39 cellular contexts compared by ENCODE assay signal in the genomic region with DNA sequence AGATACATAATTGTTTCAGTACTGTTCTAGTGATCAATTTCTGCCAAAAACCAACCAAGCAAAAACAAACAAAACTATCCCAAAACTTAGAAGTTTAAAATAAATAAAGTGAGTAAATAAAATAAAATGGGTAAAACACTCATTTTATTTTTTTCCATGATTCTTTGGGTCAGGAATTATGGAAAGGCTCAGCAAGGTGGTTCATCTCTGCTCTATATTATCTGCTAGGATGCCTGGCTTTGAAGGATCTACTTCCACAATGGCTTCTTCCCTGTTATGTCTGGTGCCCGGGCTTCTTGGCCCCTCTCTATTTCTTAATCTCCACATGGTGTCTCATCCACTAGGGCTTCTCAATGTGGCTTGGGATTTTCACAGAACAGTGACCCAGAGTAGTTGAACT. TPM values are rescaled to one million over a fixed set of nuclear protein-coding genes. Genes with fewer than 3 reads are reported as not detected.
"Had no signal": no experiment of that assay in that cellular context is flagged by ENCODE, and none has a peak within 500 bp of the region (broad histone marks: within the 10 kb centered on the region; RNA-seq: fewer than 3 reads in every experiment).

No MANE protein-coding gene starts in this region.

- H3K9me3 Mint-ChIP-seq: activated naive CD4-positive, alpha-beta T cell treated with anti-CD3 and anti-CD28 coated beads, Interleukin-2, amount 10 ng/mL, durations not matched to agents 7 days and 5 days; activated naive CD4-positive, alpha-beta T cell treated with anti-CD3 and anti-CD28 coated beads, Interleukin-2, amount 50 U/mL, for 24 hours; activated naive CD4-positive, alpha-beta T cell treated with anti-CD3 and anti-CD28 coated beads, Interleukin-2, amount 50 U/mL, for 72 hours; activated naive CD8-positive, alpha-beta T cell treated with anti-CD3 and anti-CD28 coated beads, Interleukin-2, amount 10 ng/mL, durations not matched to agents 7 days and 5 days; activated naive CD8-positive, alpha-beta T cell treated with anti-CD3 and anti-CD28 coated beads, Interleukin-2, amount 50 U/mL, for 24 hours; activated T-cell treated with anti-CD3 and anti-CD28 coated beads, Interleukin-2, amount 50 U/mL, for 4 hours; activated T-helper 1 cell treated with anti-CD3 and anti-CD28 coated beads, Interleukin-12 subunit alpha, Interleukin-12 subunit beta, Interleukin-2, Interleukin-4 antibody, amounts not matched to agents 30 ng/mL and 10 ng/mL and 1 ng/mL, durations not matched to agents 14 hours and 24 hours and 36 hours; activated T-helper 17 cell treated with anti-CD3 and anti-CD28 coated beads, Interleukin-2, amount 50 U/mL, for 72 hours; activated T-helper 2 cell treated with anti-CD3 and anti-CD28 coated beads, Interferon-gamma antibody, Interleukin-2, Interleukin-4, amounts not matched to agents 10 μg/mL and 5 μg/mL and 100 μg/mL, durations not matched to agents 14 hours and 24 hours and 36 hours; central memory CD8-positive, alpha-beta T cell had no signal

- H3K36me3 Mint-ChIP-seq: activated naive CD4-positive, alpha-beta T cell treated with anti-CD3 and anti-CD28 coated beads, Interleukin-2, amount 10 ng/mL, durations not matched to agents 7 days and 5 days; activated naive CD4-positive, alpha-beta T cell treated with anti-CD3 and anti-CD28 coated beads, Interleukin-2, amount 50 U/mL, for 24 hours; activated naive CD4-positive, alpha-beta T cell treated with anti-CD3 and anti-CD28 coated beads, Interleukin-2, amount 50 U/mL, for 72 hours; activated naive CD8-positive, alpha-beta T cell; activated naive CD8-positive, alpha-beta T cell treated with anti-CD3 and anti-CD28 coated beads for 36 hours; activated naive CD8-positive, alpha-beta T cell treated with anti-CD3 and anti-CD28 coated beads, Interleukin-2, amount 10 ng/mL, durations not matched to agents 7 days and 5 days; brain had no signal

- FAIRE-seq: astrocyte, bronchial epithelial cell had no signal

- H3K27me3 ChIP-seq: adrenal gland, ascending aorta, body of pancreas, brain microvascular endothelial cell, breast epithelium, cardiac muscle cell had no signal

- H3K4me3 ChIP-seq: adrenal gland, ascending aorta, body of pancreas, breast epithelium, cardiac muscle cell had no signal

- H3K9me3 ChIP-seq: adrenal gland had no signal

- ATAC-seq: activated naive CD4-positive, alpha-beta T cell treated with anti-CD3 and anti-CD28 coated beads, Interleukin-2, amount 50 U/mL, for 72 hours; activated naive CD8-positive, alpha-beta T cell treated with anti-CD3 and anti-CD28 coated beads, Interleukin-2, amount 50 U/mL, for 24 hours; activated T-cell treated with anti-CD3 and anti-CD28 coated beads, Interleukin-2, amount 50 U/mL, for 4 hours; activated T-cell treated with anti-CD3 and anti-CD28 coated beads, Interleukin-2, amount 50 U/mL, for 72 hours; activated T-helper 17 cell treated with anti-CD3 and anti-CD28 coated beads, Interleukin-2, amount 50 U/mL, for 72 hours; body of pancreas had no signal

- H3K4me1 ChIP-seq: adrenal gland, ascending aorta, body of pancreas, breast epithelium had no signal

- DNase-seq: activated effector memory CD4-positive, alpha-beta T cell treated with anti-CD3 and anti-CD28 coated beads, Interleukin-2, amount 50 U/mL, for 16 hours; activated effector memory CD4-positive, alpha-beta T cell treated with Interleukin-2 at 50 U/mL for 16 hours; activated gamma-delta T cell; activated gamma-delta T cell treated with Interleukin-2 at 50 U/mL for 16 hours; activated naive CD4-positive, alpha-beta T cell; activated naive CD4-positive, alpha-beta T cell treated with anti-CD3 and anti-CD28 coated beads for 36 hours; activated naive CD4-positive, alpha-beta T cell treated with anti-CD3 and anti-CD28 coated beads, Interleukin-2, amount 10 ng/mL, durations not matched to agents 7 days and 5 days; activated naive CD4-positive, alpha-beta T cell treated with anti-CD3 and anti-CD28 coated beads, Interleukin-2, amount 50 U/mL, for 16 hours; activated naive CD4-positive, alpha-beta T cell treated with Interleukin-2 at 50 U/mL for 16 hours; activated naive CD8-positive, alpha-beta T cell treated with anti-CD3 and anti-CD28 coated beads for 36 hours; activated naive CD8-positive, alpha-beta T cell treated with anti-CD3 and anti-CD28 coated beads, Interleukin-2, amount 10 ng/mL, durations not matched to agents 7 days and 5 days; activated naive CD8-positive, alpha-beta T cell treated with anti-CD3 and anti-CD28 coated beads, Interleukin-2, amount 50 U/mL, for 24 hours; activated T-cell treated with anti-CD3 and anti-CD28 coated beads, Interleukin-2, amount 50 U/mL, for 24 hours; activated T-cell treated with anti-CD3 and anti-CD28 coated beads, Interleukin-2, amount 50 U/mL, for 4 hours; activated T-cell treated with anti-CD3 and anti-CD28 coated beads, Interleukin-2, amount 50 U/mL, for 48 hours; activated T-cell treated with anti-CD3 and anti-CD28 coated beads, Interleukin-2, amount 50 U/mL, for 72 hours; adrenal gland; amniotic stem cell; amygdala; anterior cingulate cortex; aorta; body of pancreas; brain microvascular endothelial cell; caudate nucleus; central memory CD4-positive, alpha-beta T cell; cerebellar nuclear complex had no signal

- H3K27ac ChIP-seq: adrenal gland, ascending aorta, body of pancreas, brain microvascular endothelial cell, breast epithelium, cardiac muscle cell had no signal

- H3K4me3 Mint-ChIP-seq: activated naive CD4-positive, alpha-beta T cell treated with anti-CD3 and anti-CD28 coated beads for 36 hours; activated naive CD4-positive, alpha-beta T cell treated with anti-CD3 and anti-CD28 coated beads, Interleukin-2, amount 10 ng/mL, durations not matched to agents 7 days and 5 days; activated naive CD4-positive, alpha-beta T cell treated with anti-CD3 and anti-CD28 coated beads, Interleukin-2, amount 50 U/mL, for 24 hours; activated naive CD8-positive, alpha-beta T cell; activated naive CD8-positive, alpha-beta T cell treated with anti-CD3 and anti-CD28 coated beads for 36 hours; activated naive CD8-positive, alpha-beta T cell treated with anti-CD3 and anti-CD28 coated beads, Interleukin-2, amount 10 ng/mL, durations not matched to agents 7 days and 5 days; activated naive CD8-positive, alpha-beta T cell treated with anti-CD3 and anti-CD28 coated beads, Interleukin-2, amount 50 U/mL, for 24 hours; activated T-cell treated with anti-CD3 and anti-CD28 coated beads, Interleukin-2, amount 50 U/mL, for 24 hours; activated T-cell treated with anti-CD3 and anti-CD28 coated beads, Interleukin-2, amount 50 U/mL, for 4 hours; activated T-cell treated with anti-CD3 and anti-CD28 coated beads, Interleukin-2, amount 50 U/mL, for 72 hours; activated T-helper 1 cell treated with anti-CD3 and anti-CD28 coated beads, Interleukin-12 subunit alpha, Interleukin-12 subunit beta, Interleukin-2, Interleukin-4 antibody, amounts not matched to agents 30 ng/mL and 10 ng/mL and 1 ng/mL, durations not matched to agents 14 hours and 24 hours and 36 hours; activated T-helper 17 cell treated with anti-CD3 and anti-CD28 coated beads, Interleukin-2, amount 50 U/mL, for 72 hours; brain; central memory CD8-positive, alpha-beta T cell had no signal

- H3K27me3 Mint-ChIP-seq: activated naive CD4-positive, alpha-beta T cell treated with anti-CD3 and anti-CD28 coated beads, Interleukin-2, amount 10 ng/mL, durations not matched to agents 7 days and 5 days; activated naive CD8-positive, alpha-beta T cell treated with anti-CD3 and anti-CD28 coated beads for 36 hours; activated naive CD8-positive, alpha-beta T cell treated with anti-CD3 and anti-CD28 coated beads, Interleukin-2, amount 50 U/mL, for 24 hours; activated T-helper 17 cell treated with anti-CD3 and anti-CD28 coated beads, Interleukin-2, amount 50 U/mL, for 72 hours; central memory CD8-positive, alpha-beta T cell had no signal

- H3K36me3 ChIP-seq: adrenal gland, ascending aorta, brain microvascular endothelial cell, breast epithelium, cardiac muscle cell had no signal

- H3K27ac Mint-ChIP-seq: activated naive CD4-positive, alpha-beta T cell treated with anti-CD3 and anti-CD28 coated beads for 36 hours; activated naive CD4-positive, alpha-beta T cell treated with anti-CD3 and anti-CD28 coated beads, Interleukin-2, amount 10 ng/mL, durations not matched to agents 7 days and 5 days; activated naive CD4-positive, alpha-beta T cell treated with anti-CD3 and anti-CD28 coated beads, Interleukin-2, amount 50 U/mL, for 24 hours; activated naive CD4-positive, alpha-beta T cell treated with anti-CD3 and anti-CD28 coated beads, Interleukin-2, amount 50 U/mL, for 72 hours; activated naive CD8-positive, alpha-beta T cell; activated naive CD8-positive, alpha-beta T cell treated with anti-CD3 and anti-CD28 coated beads for 36 hours; activated naive CD8-positive, alpha-beta T cell treated with anti-CD3 and anti-CD28 coated beads, Interleukin-2, amount 10 ng/mL, durations not matched to agents 7 days and 5 days; activated naive CD8-positive, alpha-beta T cell treated with anti-CD3 and anti-CD28 coated beads, Interleukin-2, amount 50 U/mL, for 24 hours; activated T-cell treated with anti-CD3 and anti-CD28 coated beads, Interleukin-2, amount 50 U/mL, for 24 hours; activated T-cell treated with anti-CD3 and anti-CD28 coated beads, Interleukin-2, amount 50 U/mL, for 72 hours; activated T-helper 1 cell treated with anti-CD3 and anti-CD28 coated beads, Interleukin-12 subunit alpha, Interleukin-12 subunit beta, Interleukin-2, Interleukin-4 antibody, amounts not matched to agents 30 ng/mL and 10 ng/mL and 1 ng/mL, durations not matched to agents 14 hours and 24 hours and 36 hours; activated T-helper 17 cell treated with anti-CD3 and anti-CD28 coated beads, Interleukin-2, amount 50 U/mL, for 72 hours; activated T-helper 2 cell treated with anti-CD3 and anti-CD28 coated beads, Interferon-gamma antibody, Interleukin-2, Interleukin-4, amounts not matched to agents 10 μg/mL and 5 μg/mL and 100 μg/mL, durations not matched to agents 14 hours and 24 hours and 36 hours; brain had no signal

- H3K4me1 Mint-ChIP-seq: activated naive CD4-positive, alpha-beta T cell treated with anti-CD3 and anti-CD28 coated beads, Interleukin-2, amount 10 ng/mL, durations not matched to agents 7 days and 5 days; activated naive CD4-positive, alpha-beta T cell treated with anti-CD3 and anti-CD28 coated beads, Interleukin-2, amount 50 U/mL, for 24 hours; activated naive CD8-positive, alpha-beta T cell treated with anti-CD3 and anti-CD28 coated beads for 36 hours; activated naive CD8-positive, alpha-beta T cell treated with anti-CD3 and anti-CD28 coated beads, Interleukin-2, amount 10 ng/mL, durations not matched to agents 7 days and 5 days; activated naive CD8-positive, alpha-beta T cell treated with anti-CD3 and anti-CD28 coated beads, Interleukin-2, amount 50 U/mL, for 24 hours; activated T-helper 17 cell treated with anti-CD3 and anti-CD28 coated beads, Interleukin-2, amount 50 U/mL, for 72 hours; brain; central memory CD8-positive, alpha-beta T cell had no signal

RNA-seq across cellular contexts. Expression of a gene that starts 29.1 kb away (rescaled TPM):
- total RNA-seq: activated naive CD4-positive, alpha-beta T cell treated with anti-CD3 and anti-CD28 coated beads for 36 hours had no signal
